In the genomic region with DNA sequence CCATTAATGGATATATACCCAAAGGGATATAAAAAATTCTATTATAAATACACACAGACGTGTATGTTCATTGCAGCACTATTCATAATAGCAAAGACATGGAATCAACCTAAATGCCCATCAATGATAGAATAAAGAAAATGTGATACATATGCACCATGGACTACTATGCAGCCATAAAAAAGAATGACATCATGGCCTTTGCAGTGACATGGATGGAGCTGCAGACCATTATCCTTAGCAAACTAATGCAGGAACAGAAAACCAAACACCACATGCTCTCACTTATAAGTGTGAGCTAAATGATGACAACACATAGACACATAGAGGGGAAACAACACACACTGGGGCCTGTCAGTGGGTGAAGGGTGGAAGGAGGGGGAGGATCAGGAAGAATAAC, we compare ENCODE assay signal across 33 cellular contexts.
"Had no signal": no experiment of that assay in that cellular context is flagged by ENCODE, and none has a peak within 500 bp of the region (broad histone marks: within the 10 kb centered on the region; RNA-seq: fewer than 3 reads in every experiment).

No MANE protein-coding gene starts in this region.

- H3K4me2 ChIP-seq: PC-9 had no signal

- H2AFZ ChIP-seq: PC-9 had no signal

- FAIRE-seq: RCC 7860 had no signal

- H3K4me1 ChIP-seq: SJCRH30 had no signal

- H3K4me3 ChIP-seq: PC-9, SJCRH30, SK-N-MC had no signal

- ATAC-seq: Panc1, Right ventricle myocardium inferior, SK-N-SH treated with all-trans-retinoic acid at 6 μM for 48 hours had no signal

- DNase-seq: Karpas-422, MM.1S, MV-4-11, NCI-H1092, NCI-H1105, NCI-H1417 treated with DMSO at 0.1 percent for 48 hours, NCI-H146, NCI-H1694, NCI-H187, NCI-H1930, NCI-H2029 treated with DMSO at 0.1 percent for 48 hours, NCI-H2081 treated with DMSO at 0.1 percent for 48 hours, NCI-H2107, NCI-H2171, NCI-H226, NCI-H446 treated with DMSO at 0.1 percent for 48 hours, NCI-H510A, NCI-H524, NCI-H526, NCI-H69, NCI-H748 treated with DMSO at 0.1 percent for 48 hours, NCI-H82, PC-9, SHP77, SIG-M5, SJCRH30, T-helper 1 cell had no signal

- H3K27ac ChIP-seq: PC-9, RWPE1, SJCRH30, SK-N-MC had no signal

- H3K36me3 ChIP-seq: SJCRH30 had no signal

- H3K27me3 ChIP-seq: SJCRH30 had no signal

- H3K9me3 ChIP-seq: SJCRH30 had no signal
